21 cellular contexts compared by ENCODE assay signal in genomic region chrY:12215564-12216022, GRCh38.
DNase-seq lines count a peak whose midpoint lies in the region; ATAC-seq lines count a peak whose summit lies in the region.
"Had no signal": no experiment of that assay in that cellular context is flagged by ENCODE, and none has a peak within 500 bp of the region (broad histone marks: within the 10 kb centered on the region; RNA-seq: fewer than 3 reads in every experiment).

No MANE protein-coding gene starts in this region.

- H3K27me3 ChIP-seq in CD4-positive, CD25-positive, alpha-beta regulatory T cell (ENCODE audit: control insufficient read depth, insufficient read depth, low read length): no peaks in the 10 kb centered on the region
- H3K27me3 ChIP-seq: adrenal gland, breast epithelium, upper lobe of left lung had no signal

- in situ Hi-C loops in G401 (cut with HindIII; ENCODE audit: low sequenced_read_pairs): no loop called here

- peak; percentile 50 to 62 for ATAC-seq in CD4-positive, CD25-positive, alpha-beta regulatory T cell (ENCODE audit: low read depth in 2 of 2)
- peak; percentile 71 for ATAC-seq in activated naive CD8-positive, alpha-beta T cell treated with anti-CD3 and anti-CD28 coated beads, Interleukin-2, amount 10 ng/mL, durations not matched to agents 7 days and 5 days (ENCODE audit: low read depth)

- H3K27me3 Mint-ChIP-seq in CD4-positive, CD25-positive, alpha-beta regulatory T cell: no peaks in the 10 kb centered on the region
- no peaks in the 10 kb centered on the region for H3K27me3 Mint-ChIP-seq in activated naive CD8-positive, alpha-beta T cell treated with anti-CD3 and anti-CD28 coated beads, Interleukin-2, amount 10 ng/mL, durations not matched to agents 7 days and 5 days

- no peaks in the 10 kb centered on the region for H3K4me1 ChIP-seq in CD4-positive, CD25-positive, alpha-beta regulatory T cell (ENCODE audit: control insufficient read depth, insufficient read depth, low read length, poor library complexity, severe bottlenecking)
- H3K4me1 ChIP-seq: adrenal gland, breast epithelium, parathyroid adenoma, upper lobe of left lung had no signal

- H3K9me3 ChIP-seq in CD4-positive, CD25-positive, alpha-beta regulatory T cell (ENCODE audit: control insufficient read depth in 2 of 2, low read length in 2 of 2): peaks cover 0 to 28% of the 10 kb centered on the region in 2 experiments
- H3K9me3 ChIP-seq: adrenal gland, breast epithelium, upper lobe of left lung had no signal

- H3K4me3 Mint-ChIP-seq in CD4-positive, CD25-positive, alpha-beta regulatory T cell: no peak overlapping the region
- peak overlapping the region; percentile 39 for H3K4me3 Mint-ChIP-seq in activated naive CD8-positive, alpha-beta T cell treated with anti-CD3 and anti-CD28 coated beads, Interleukin-2, amount 10 ng/mL, durations not matched to agents 7 days and 5 days

- H3K36me3 ChIP-seq in CD4-positive, CD25-positive, alpha-beta regulatory T cell (ENCODE audit: control insufficient read depth, insufficient read depth, low read length): no peaks in the 10 kb centered on the region
- H3K36me3 ChIP-seq: adrenal gland, breast epithelium, upper lobe of left lung had no signal

- POLR2A ChIA-PET in activated naive CD8-positive, alpha-beta T cell treated with anti-CD3 and anti-CD28 coated beads, Interleukin-2, amount 10 ng/mL, durations not matched to agents 7 days and 5 days (lab: Charles Lee): no interaction called here

- H3K4me1 Mint-ChIP-seq in CD4-positive, CD25-positive, alpha-beta regulatory T cell: peaks cover 0 to 16% (median 6%) of the 10 kb centered on the region in 4 donors
- peaks cover 44% of the 10 kb centered on the region for H3K4me1 Mint-ChIP-seq in activated naive CD8-positive, alpha-beta T cell treated with anti-CD3 and anti-CD28 coated beads, Interleukin-2, amount 10 ng/mL, durations not matched to agents 7 days and 5 days

- peak overlapping the region; percentile 51 for H3K4me3 ChIP-seq in CD4-positive, CD25-positive, alpha-beta regulatory T cell (ENCODE audit: low read depth, low read length)
- H3K4me3 ChIP-seq: adrenal gland, breast epithelium, upper lobe of left lung had no signal

- no peak overlapping the region for H3K27ac ChIP-seq in CD4-positive, CD25-positive, alpha-beta regulatory T cell (ENCODE audit: insufficient read depth, low read length, poor library complexity, severe bottlenecking)
- H3K27ac ChIP-seq: adrenal gland, breast epithelium, parathyroid adenoma, upper lobe of left lung had no signal

- no peaks in the 10 kb centered on the region for H3K36me3 Mint-ChIP-seq in CD4-positive, CD25-positive, alpha-beta regulatory T cell
- H3K36me3 Mint-ChIP-seq in activated naive CD8-positive, alpha-beta T cell treated with anti-CD3 and anti-CD28 coated beads, Interleukin-2, amount 10 ng/mL, durations not matched to agents 7 days and 5 days: peaks cover 45% of the 10 kb centered on the region

- DNase-seq in CD4-positive, CD25-positive, alpha-beta regulatory T cell: no peak
- DNase-seq in CMK (ENCODE audit: low read depth) (peak; percentile 66), SKM-1 treated with dmso at 0.1 percent for 144 hours (lab: John Stamatoyannopoulos, UW; ENCODE audit: unreplicated experiment) (peak; percentile 42), NCI-H524 treated with DMSO at 0.1 percent for 48 hours (lab: John Stamatoyannopoulos, UW) (no peak), 8988T (no peak), NCI-H524 (lab: John Stamatoyannopoulos, UW) (no peak), G401 (ENCODE audit: low spot score) (no peak)
- DNase-seq in activated naive CD8-positive, alpha-beta T cell treated with anti-CD3 and anti-CD28 coated beads, Interleukin-2, amount 10 ng/mL, durations not matched to agents 7 days and 5 days: no peak
- DNase-seq: adrenal gland; H7; hypothalamus; Karpas-422; mammary epithelial cell; NCI-H1105; NCI-H2081 treated with DMSO at 0.1 percent for 48 hours; NCI-H526 treated with DMSO at 0.1 percent for 48 hours; OCI-M1; stimulated activated CD4-positive, alpha-beta T cell treated with anti-CD3 and anti-CD28 coated beads, Interleukin-1b, Interleukin-23, amount 100 ng/mL, for 48 hours; upper lobe of left lung had no signal

- H3K9me3 Mint-ChIP-seq in CD4-positive, CD25-positive, alpha-beta regulatory T cell: peaks cover 0 to 43% (median 0%) of the 10 kb centered on the region in 7 donors
- peaks cover 48% of the 10 kb centered on the region for H3K9me3 Mint-ChIP-seq in activated naive CD8-positive, alpha-beta T cell treated with anti-CD3 and anti-CD28 coated beads, Interleukin-2, amount 10 ng/mL, durations not matched to agents 7 days and 5 days

- peak overlapping the region in 1 of 3 donors; percentile 82 for H3K27ac Mint-ChIP-seq in CD4-positive, CD25-positive, alpha-beta regulatory T cell
- H3K27ac Mint-ChIP-seq in activated naive CD8-positive, alpha-beta T cell treated with anti-CD3 and anti-CD28 coated beads, Interleukin-2, amount 10 ng/mL, durations not matched to agents 7 days and 5 days: peak overlapping the region; percentile 92

Comparison
In these comparisons a context has a peak if more than half of its experiments do, and no peak if none do; other contexts are left out.
1. DNase-seq: peak in CMK (single experiment) and SKM-1 treated with dmso at 0.1 percent for 144 hours (single experiment); none in CD4-positive, CD25-positive, alpha-beta regulatory T cell (0 of 3), activated naive CD8-positive, alpha-beta T cell treated with anti-CD3 and anti-CD28 coated beads, Interleukin-2, amount 10 ng/mL, durations not matched to agents 7 days and 5 days (single experiment), NCI-H524 treated with DMSO at 0.1 percent for 48 hours (single experiment), 8988T (single experiment), NCI-H524 (0 of 2) and G401 (single experiment).